ENCODE assay signal across 8 cellular contexts in genomic region chrX:70433848-70434351, GRCh38. TPM values are rescaled to one million over a fixed set of nuclear protein-coding genes. Genes with fewer than 3 reads are reported as not detected.
A peak's percentile ranks its signal among the peaks of the same experiment; 100 is the strongest.
DNase-seq lines count a peak whose midpoint lies in the region; ATAC-seq and TF ChIP-seq lines count a peak whose summit lies in the region.

No MANE protein-coding gene starts in this region.

- H3K27me3 Mint-ChIP-seq in stimulated activated memory B cell treated with anti-CD40 and anti-IgM and Interleukin-4, amounts not matched to agents 10 μg/mL and 1 μg/mL and 100 μg/mL, for 72 hours, result no peaks in the 10 kb centered on the region

- H3K4me3 Mint-ChIP-seq in stimulated activated memory B cell treated with anti-CD40 and anti-IgM and Interleukin-4, amounts not matched to agents 10 μg/mL and 1 μg/mL and 100 μg/mL, for 72 hours, result peak overlapping the region; percentile 89

- H3K4me1 Mint-ChIP-seq in stimulated activated memory B cell treated with anti-CD40 and anti-IgM and Interleukin-4, amounts not matched to agents 10 μg/mL and 1 μg/mL and 100 μg/mL, for 72 hours, result peaks cover 19% of the 10 kb centered on the region

- H3K36me3 Mint-ChIP-seq in stimulated activated memory B cell treated with anti-CD40 and anti-IgM and Interleukin-4, amounts not matched to agents 10 μg/mL and 1 μg/mL and 100 μg/mL, for 72 hours, result no peaks in the 10 kb centered on the region

- H3K4me1 ChIP-seq in NT2/D1 (ENCODE audit: insufficient read depth, insufficient read length) (peaks cover 9% of the 10 kb centered on the region), muscle layer of duodenum (ENCODE audit: control insufficient read depth in 1 of 2, insufficient read depth in 2 of 2, low read length in 2 of 2) (peaks cover 0 to 4% of the 10 kb centered on the region in 2 donors)

- H3K9me3 ChIP-seq in NT2/D1 (ENCODE audit: insufficient read depth, low read length), result no peaks in the 10 kb centered on the region
- H3K9me3 ChIP-seq in muscle layer of duodenum (ENCODE audit: control insufficient read depth in 1 of 2, low read length in 2 of 2), result no peaks in the 10 kb centered on the region

- H3K27ac ChIP-seq in C4-2B (peak overlapping the region; percentile 69), muscle layer of duodenum (ENCODE audit: low read length) (peak overlapping the region; percentile 74)

- no peaks in the 10 kb centered on the region for H3K9me3 Mint-ChIP-seq in stimulated activated memory B cell treated with anti-CD40 and anti-IgM and Interleukin-4, amounts not matched to agents 10 μg/mL and 1 μg/mL and 100 μg/mL, for 72 hours

- peak; percentile 50 for ATAC-seq in GM19328 (IDR thresholded peaks at IDR 0.05; ENCODE audit: unreplicated experiment)
- peak; percentile 63 for ATAC-seq in HG03460 (IDR thresholded peaks at IDR 0.05; ENCODE audit: unreplicated experiment)
- peak; percentile 84 for ATAC-seq in stimulated activated memory B cell treated with anti-CD40 and anti-IgM and Interleukin-4, amounts not matched to agents 10 μg/mL and 1 μg/mL and 100 μg/mL, for 72 hours

- H3K36me3 ChIP-seq in NT2/D1 (ENCODE audit: insufficient read depth, insufficient read length, low read length) (no peaks in the 10 kb centered on the region), muscle layer of duodenum (ENCODE audit: control insufficient read depth in 1 of 2, insufficient read depth in 2 of 2, low read length in 2 of 2) (no peaks in the 10 kb centered on the region)

- H3K27ac Mint-ChIP-seq in stimulated activated memory B cell treated with anti-CD40 and anti-IgM and Interleukin-4, amounts not matched to agents 10 μg/mL and 1 μg/mL and 100 μg/mL, for 72 hours, result peak overlapping the region; percentile 87

- peak overlapping the region; percentile 72 for H3K9ac ChIP-seq in NT2/D1 (ENCODE audit: insufficient read length, low read depth)

- TF ChIP-seq CTCF in C4-2B (conservative IDR thresholded peaks at IDR 0.05) (peak; percentile 83), epithelial cell of proximal tubule (conservative IDR thresholded peaks at IDR 0.05; ENCODE audit: low read depth, low read length) (peak; percentile 55)

- no peak for DNase-seq in NT2/D1 (ENCODE audit: low read depth, low spot score)
- DNase-seq in activated T-cell treated with anti-CD3 and anti-CD28 coated beads for 1 hour (ENCODE audit: low read depth), result peak; percentile 60
- DNase-seq in epithelial cell of proximal tubule (ENCODE audit: low read depth), result no peak

- H3K27me3 ChIP-seq in NT2/D1 (ENCODE audit: insufficient read depth, insufficient read length) (peaks cover 6% of the 10 kb centered on the region), muscle layer of duodenum (ENCODE audit: low read depth, low read length) (no peaks in the 10 kb centered on the region)

- H3K4me3 ChIP-seq in NT2/D1 (ENCODE audit: insufficient read length, low read depth), result peak overlapping the region; percentile 80
- H3K4me3 ChIP-seq in epithelial cell of proximal tubule (ENCODE audit: low read depth, low read length), result peak overlapping the region; percentile 81
- H3K4me3 ChIP-seq in muscle layer of duodenum (ENCODE audit: low read depth in 1 of 2, low read length in 2 of 2), result peak overlapping the region; percentile 71 to 73

RNA-seq across cellular contexts. Expression of gene DLG3, which starts 10.7 kb away (rescaled TPM):
- total RNA-seq in epithelial cell of proximal tubule, result 28.8 and 31.6 TPM in 2 replicates

RNA-seq across cellular contexts. Expression of gene GDPD2, which starts 10.8 kb away (rescaled TPM):
- total RNA-seq in epithelial cell of proximal tubule, result not detected in 2 replicates
